30 cellular contexts compared by ENCODE assay signal in genomic region chr20:3074812-3075211, GRCh38. TPM values are rescaled to one million over a fixed set of nuclear protein-coding genes. Genes with fewer than 3 reads are reported as not detected.
DNase-seq lines count a peak whose midpoint lies in the region; FAIRE-seq and TF ChIP-seq lines count a peak whose summit lies in the region.
"Had no signal": no experiment of that assay in that cellular context is flagged by ENCODE, and none has a peak within 500 bp of the region (broad histone marks: within the 10 kb centered on the region; RNA-seq: fewer than 3 reads in every experiment).

No MANE protein-coding gene starts in this region.

- no peak overlapping the region for H3K4me3 ChIP-seq in bronchial epithelial cell (ENCODE audit: low read depth, low read length)
- H3K4me3 ChIP-seq: adrenal gland, BLaER1, stomach, thyroid gland had no signal

- H3K27ac Mint-ChIP-seq in activated CD4-positive, alpha-beta T cell treated with anti-CD3 and anti-CD28 coated beads, Interleukin-2, amount 10 ng/mL, durations not matched to agents 7 days and 5 days = no peak overlapping the region
- H3K27ac Mint-ChIP-seq: activated naive CD4-positive, alpha-beta T cell treated with anti-CD3 and anti-CD28 coated beads for 36 hours; activated T-helper 1 cell treated with anti-CD3 and anti-CD28 coated beads, Interleukin-12 subunit alpha, Interleukin-12 subunit beta, Interleukin-2, Interleukin-4 antibody, amounts not matched to agents 30 ng/mL and 10 ng/mL and 1 ng/mL, durations not matched to agents 14 hours and 24 hours and 36 hours; mesothelial cell of epicardium had no signal

- CTCF ChIA-PET in activated CD4-positive, alpha-beta T cell treated with anti-CD3 and anti-CD28 coated beads, Interleukin-2, amount 10 ng/mL, durations not matched to agents 7 days and 5 days (lab: Charles Lee) = interaction anchor here (1.1 kb wide), 1 partner anchor 18 kb away, joined by 3 read pairs; no protein-coding TSS in a partner anchor

- peaks cover 3% of the 10 kb centered on the region for H3K36me3 Mint-ChIP-seq in activated CD4-positive, alpha-beta T cell treated with anti-CD3 and anti-CD28 coated beads, Interleukin-2, amount 10 ng/mL, durations not matched to agents 7 days and 5 days (ENCODE audit: low read depth)
- H3K36me3 Mint-ChIP-seq: mesothelial cell of epicardium had no signal

- FAIRE-seq in bronchial epithelial cell (lab: Jason Lieb, UNC) (no peak), urothelium cell line (lab: Jason Lieb, UNC) (no peak)

- DNase-seq in activated CD4-positive, alpha-beta T cell treated with anti-CD3 and anti-CD28 coated beads, Interleukin-2, amount 10 ng/mL, durations not matched to agents 7 days and 5 days = no peak
- no peak for DNase-seq in activated CD4-positive, alpha-beta T cell treated with anti-CD3 and anti-CD28 coated beads, Interleukin-2, amount 50 U/mL, for 4 hours
- peak; percentile 22 for DNase-seq in NOMO-1 treated with DMSO at 0.1 percent for 48 hours (lab: John Stamatoyannopoulos, UW; ENCODE audit: unreplicated experiment)
- peak; percentile 5 for DNase-seq in bronchial epithelial cell (ENCODE audit: low read depth)
- no peak for DNase-seq in urothelium cell line (ENCODE audit: low spot score)
- no peak for DNase-seq in HCEC 1CT
- DNase-seq in GM19240 (ENCODE audit: insufficient read length, low spot score) = no peak
- DNase-seq: activated CD4-positive, alpha-beta T cell treated with anti-CD3 and anti-CD28 coated beads, Interleukin-2, amount 50 U/mL, for 48 hours; activated CD4-positive, CD25-positive, alpha-beta regulatory T cell; activated CD8-positive, alpha-beta memory T cell treated with anti-CD3 and anti-CD28 coated beads, Interleukin-2, amount 50 U/mL, for 4 hours; activated naive CD4-positive, alpha-beta T cell treated with anti-CD3 and anti-CD28 coated beads for 36 hours; adrenal gland; Caco-2; DMS79 treated with DMSO at 0.1 percent for 48 hours; islet precursor cell; naive thymus-derived CD4-positive, alpha-beta T cell; NCI-H1092 treated with DMSO at 0.1 percent for 48 hours; NCI-H1930; NCI-H226; nucleus accumbens; SHP77; stimulated activated CD8-positive, alpha-beta memory T cell treated with anti-CD3 and anti-CD28 coated beads, Interleukin-4, amount 100 ng/mL, for 48 hours; stomach; thyroid gland had no signal

- peaks cover 51% of the 10 kb centered on the region for H3K4me1 Mint-ChIP-seq in activated CD4-positive, alpha-beta T cell treated with anti-CD3 and anti-CD28 coated beads, Interleukin-2, amount 10 ng/mL, durations not matched to agents 7 days and 5 days

- TF ChIP-seq CTCF in bronchial epithelial cell (IDR thresholded peaks at IDR 0.05; ENCODE audit: insufficient read depth, low read length, severe bottlenecking) = no peak

- no peaks in the 10 kb centered on the region for H3K36me3 ChIP-seq in bronchial epithelial cell (ENCODE audit: control insufficient read depth, insufficient read depth, low read length)
- H3K36me3 ChIP-seq: adrenal gland, BLaER1, stomach, thyroid gland had no signal

- peak overlapping the region; percentile 18 for H3K4me3 Mint-ChIP-seq in activated CD4-positive, alpha-beta T cell treated with anti-CD3 and anti-CD28 coated beads, Interleukin-2, amount 10 ng/mL, durations not matched to agents 7 days and 5 days
- H3K4me3 Mint-ChIP-seq: activated naive CD4-positive, alpha-beta T cell treated with anti-CD3 and anti-CD28 coated beads for 36 hours; activated T-helper 1 cell treated with anti-CD3 and anti-CD28 coated beads, Interleukin-12 subunit alpha, Interleukin-12 subunit beta, Interleukin-2, Interleukin-4 antibody, amounts not matched to agents 30 ng/mL and 10 ng/mL and 1 ng/mL, durations not matched to agents 14 hours and 24 hours and 36 hours; mesothelial cell of epicardium had no signal

- peaks cover 6% of the 10 kb centered on the region for H3K27me3 ChIP-seq in bronchial epithelial cell (ENCODE audit: control insufficient read depth, insufficient read depth, low read length)
- H3K27me3 ChIP-seq: adrenal gland, thyroid gland had no signal

- peaks cover 7% of the 10 kb centered on the region for H3K9me3 Mint-ChIP-seq in activated CD4-positive, alpha-beta T cell treated with anti-CD3 and anti-CD28 coated beads, Interleukin-2, amount 10 ng/mL, durations not matched to agents 7 days and 5 days
- H3K9me3 Mint-ChIP-seq: activated naive CD4-positive, alpha-beta T cell treated with anti-CD3 and anti-CD28 coated beads for 36 hours; mesothelial cell of epicardium had no signal

- POLR2A ChIA-PET in activated CD4-positive, alpha-beta T cell treated with anti-CD3 and anti-CD28 coated beads, Interleukin-2, amount 10 ng/mL, durations not matched to agents 7 days and 5 days (lab: Charles Lee) = no interaction called here

- peaks cover 23% of the 10 kb centered on the region for H3K27me3 Mint-ChIP-seq in activated CD4-positive, alpha-beta T cell treated with anti-CD3 and anti-CD28 coated beads, Interleukin-2, amount 10 ng/mL, durations not matched to agents 7 days and 5 days

RNA-seq across cellular contexts. Expression of gene OXT, which starts 3.4 kb away (rescaled TPM):
- not detected for total RNA-seq in activated CD4-positive, alpha-beta T cell treated with anti-CD3 and anti-CD28 coated beads, Interleukin-2, amount 10 ng/mL, durations not matched to agents 7 days and 5 days
- total RNA-seq in bronchial epithelial cell = not detected in 2 replicates
- total RNA-seq: activated naive CD4-positive, alpha-beta T cell treated with anti-CD3 and anti-CD28 coated beads for 36 hours; activated T-helper 1 cell treated with anti-CD3 and anti-CD28 coated beads, Interleukin-12 subunit alpha, Interleukin-12 subunit beta, Interleukin-2, Interleukin-4 antibody, amounts not matched to agents 30 ng/mL and 10 ng/mL and 1 ng/mL, durations not matched to agents 14 hours and 24 hours and 36 hours; LHCN-M2; mesothelial cell of epicardium; pulmonary artery endothelial cell; stomach; thyroid gland had no signal

RNA-seq across cellular contexts. Expression of gene AVP, which starts 9.7 kb away (rescaled TPM):
- not detected for total RNA-seq in activated CD4-positive, alpha-beta T cell treated with anti-CD3 and anti-CD28 coated beads, Interleukin-2, amount 10 ng/mL, durations not matched to agents 7 days and 5 days
- total RNA-seq in bronchial epithelial cell = not detected in 2 replicates
- total RNA-seq: activated naive CD4-positive, alpha-beta T cell treated with anti-CD3 and anti-CD28 coated beads for 36 hours; activated T-helper 1 cell treated with anti-CD3 and anti-CD28 coated beads, Interleukin-12 subunit alpha, Interleukin-12 subunit beta, Interleukin-2, Interleukin-4 antibody, amounts not matched to agents 30 ng/mL and 10 ng/mL and 1 ng/mL, durations not matched to agents 14 hours and 24 hours and 36 hours; Caco-2; LHCN-M2; liver; mesothelial cell of epicardium; pulmonary artery endothelial cell; stomach; thyroid gland had no signal

RNA-seq across cellular contexts. Expression of gene MRPS26, which starts 29.0 kb away (rescaled TPM):
- total RNA-seq in activated CD4-positive, alpha-beta T cell treated with anti-CD3 and anti-CD28 coated beads, Interleukin-2, amount 10 ng/mL, durations not matched to agents 7 days and 5 days = 10 to 100 TPM; 30.6 to 37.2 TPM
- 68.0 and 69.5 TPM in 2 replicates for total RNA-seq in bronchial epithelial cell

RNA-seq across cellular contexts. Expression of gene GNRH2, which starts 31.4 kb away (rescaled TPM):
- total RNA-seq in activated CD4-positive, alpha-beta T cell treated with anti-CD3 and anti-CD28 coated beads, Interleukin-2, amount 10 ng/mL, durations not matched to agents 7 days and 5 days = 1 to 10 TPM; 1.2 to 2.0 TPM
- total RNA-seq in bronchial epithelial cell = 0.13 and 0.53 TPM in 2 replicates
- total RNA-seq: activated naive CD4-positive, alpha-beta T cell treated with anti-CD3 and anti-CD28 coated beads for 36 hours; Caco-2; LHCN-M2; pulmonary artery endothelial cell had no signal

Comparison
In these comparisons a context has a peak if more than half of its experiments do, and no peak if none do; other contexts are left out.
1. DNase-seq: peak in NOMO-1 treated with DMSO at 0.1 percent for 48 hours (single experiment) and bronchial epithelial cell (single experiment); none in activated CD4-positive, alpha-beta T cell treated with anti-CD3 and anti-CD28 coated beads, Interleukin-2, amount 10 ng/mL, durations not matched to agents 7 days and 5 days (single experiment), activated CD4-positive, alpha-beta T cell treated with anti-CD3 and anti-CD28 coated beads, Interleukin-2, amount 50 U/mL, for 4 hours (0 of 2), urothelium cell line (single experiment), HCEC 1CT (single experiment) and GM19240 (single experiment).